ENCODE assay signal across 1 cellular context in genomic region chr9:129581505-129581904, GRCh38.
TF ChIP-seq lines count a peak whose summit lies in the region.

No MANE protein-coding gene starts in this region.

TF ChIP-seq in GM12878, 131 proteins besides CTCF, POLR2A, EP300 and RAD21:
- TF ChIP-seq MYC (IDR thresholded peaks at IDR 0.05; ENCODE audit: insufficient read depth, insufficient read length, insufficient replicate concordance, low read length, severe bottlenecking), result no peak
- no peak for TF ChIP-seq CREM (IDR thresholded peaks at IDR 0.05; ENCODE audit: low read depth)
- TF ChIP-seq E2F8 (IDR thresholded peaks at IDR 0.05; ENCODE audit: low read depth, partially characterized antibody), result no peak
- no peak for TF ChIP-seq ZNF622 (IDR thresholded peaks at IDR 0.05)
- TF ChIP-seq, protein P1, sequence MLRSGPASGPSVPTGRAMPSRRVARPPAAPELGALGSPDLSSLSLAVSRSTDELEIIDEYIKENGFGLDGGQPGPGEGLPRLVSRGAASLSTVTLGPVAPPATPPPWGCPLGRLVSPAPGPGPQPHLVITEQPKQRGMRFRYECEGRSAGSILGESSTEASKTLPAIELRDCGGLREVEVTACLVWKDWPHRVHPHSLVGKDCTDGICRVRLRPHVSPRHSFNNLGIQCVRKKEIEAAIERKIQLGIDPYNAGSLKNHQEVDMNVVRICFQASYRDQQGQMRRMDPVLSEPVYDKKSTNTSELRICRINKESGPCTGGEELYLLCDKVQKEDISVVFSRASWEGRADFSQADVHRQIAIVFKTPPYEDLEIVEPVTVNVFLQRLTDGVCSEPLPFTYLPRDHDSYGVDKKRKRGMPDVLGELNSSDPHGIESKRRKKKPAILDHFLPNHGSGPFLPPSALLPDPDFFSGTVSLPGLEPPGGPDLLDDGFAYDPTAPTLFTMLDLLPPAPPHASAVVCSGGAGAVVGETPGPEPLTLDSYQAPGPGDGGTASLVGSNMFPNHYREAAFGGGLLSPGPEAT (IDR thresholded peaks at IDR 0.05; ENCODE audit: low read depth), result no peak
- no peak for TF ChIP-seq ELK1 (IDR thresholded peaks at IDR 0.05; ENCODE audit: low read depth, low read length)
- TF ChIP-seq RFX5 (IDR thresholded peaks at IDR 0.05; ENCODE audit: low read depth, low read length), result no peak
- TF ChIP-seq SKIL (IDR thresholded peaks at IDR 0.05; ENCODE audit: low read depth, poor library complexity, severe bottlenecking), result no peak
- TF ChIP-seq GATAD2B (conservative IDR thresholded peaks at IDR 0.05; ENCODE audit: low read depth), result no peak
- TF ChIP-seq FOXK2 (IDR thresholded peaks at IDR 0.05), result no peak
- TF ChIP-seq, protein P2, sequence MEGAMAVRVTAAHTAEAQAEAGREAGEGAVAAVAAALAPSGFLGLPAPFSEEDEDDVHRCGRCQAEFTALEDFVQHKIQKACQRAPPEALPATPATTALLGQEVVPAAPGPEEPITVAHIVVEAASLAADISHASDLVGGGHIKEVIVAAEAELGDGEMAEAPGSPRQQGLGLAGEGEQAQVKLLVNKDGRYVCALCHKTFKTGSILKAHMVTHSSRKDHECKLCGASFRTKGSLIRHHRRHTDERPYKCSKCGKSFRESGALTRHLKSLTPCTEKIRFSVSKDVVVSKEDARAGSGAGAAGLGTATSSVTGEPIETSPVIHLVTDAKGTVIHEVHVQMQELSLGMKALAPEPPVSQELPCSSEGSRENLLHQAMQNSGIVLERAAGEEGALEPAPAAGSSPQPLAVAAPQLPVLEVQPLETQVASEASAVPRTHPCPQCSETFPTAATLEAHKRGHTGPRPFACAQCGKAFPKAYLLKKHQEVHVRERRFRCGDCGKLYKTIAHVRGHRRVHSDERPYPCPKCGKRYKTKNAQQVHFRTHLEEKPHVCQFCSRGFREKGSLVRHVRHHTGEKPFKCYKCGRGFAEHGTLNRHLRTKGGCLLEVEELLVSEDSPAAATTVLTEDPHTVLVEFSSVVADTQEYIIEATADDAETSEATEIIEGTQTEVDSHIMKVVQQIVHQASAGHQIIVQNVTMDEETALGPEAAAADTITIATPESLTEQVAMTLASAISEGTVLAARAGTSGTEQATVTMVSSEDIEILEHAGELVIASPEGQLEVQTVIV (IDR thresholded peaks at IDR 0.05; ENCODE audit: borderline replicate concordance, partially characterized antibody), result no peak
- TF ChIP-seq, protein P3, sequence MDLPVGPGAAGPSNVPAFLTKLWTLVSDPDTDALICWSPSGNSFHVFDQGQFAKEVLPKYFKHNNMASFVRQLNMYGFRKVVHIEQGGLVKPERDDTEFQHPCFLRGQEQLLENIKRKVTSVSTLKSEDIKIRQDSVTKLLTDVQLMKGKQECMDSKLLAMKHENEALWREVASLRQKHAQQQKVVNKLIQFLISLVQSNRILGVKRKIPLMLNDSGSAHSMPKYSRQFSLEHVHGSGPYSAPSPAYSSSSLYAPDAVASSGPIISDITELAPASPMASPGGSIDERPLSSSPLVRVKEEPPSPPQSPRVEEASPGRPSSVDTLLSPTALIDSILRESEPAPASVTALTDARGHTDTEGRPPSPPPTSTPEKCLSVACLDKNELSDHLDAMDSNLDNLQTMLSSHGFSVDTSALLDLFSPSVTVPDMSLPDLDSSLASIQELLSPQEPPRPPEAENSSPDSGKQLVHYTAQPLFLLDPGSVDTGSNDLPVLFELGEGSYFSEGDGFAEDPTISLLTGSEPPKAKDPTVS (IDR thresholded peaks at IDR 0.05; ENCODE audit: low read depth, low read length), result no peak
- no peak for TF ChIP-seq ZNF384 (IDR thresholded peaks at IDR 0.05; ENCODE audit: borderline replicate concordance, low read depth, low read length)
- TF ChIP-seq HDAC2 (IDR thresholded peaks at IDR 0.05), result no peak
- TF ChIP-seq, protein P4, sequence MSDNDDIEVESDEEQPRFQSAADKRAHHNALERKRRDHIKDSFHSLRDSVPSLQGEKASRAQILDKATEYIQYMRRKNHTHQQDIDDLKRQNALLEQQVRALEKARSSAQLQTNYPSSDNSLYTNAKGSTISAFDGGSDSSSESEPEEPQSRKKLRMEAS (IDR thresholded peaks at IDR 0.05; ENCODE audit: low read depth, low read length), result no peak
- no peak for TF ChIP-seq SMC3 (IDR thresholded peaks at IDR 0.05; ENCODE audit: borderline replicate concordance, low read length)
- TF ChIP-seq IRF4 (IDR thresholded peaks at IDR 0.05; ENCODE audit: low read depth, low read length), result no peak
- TF ChIP-seq, protein P5, sequence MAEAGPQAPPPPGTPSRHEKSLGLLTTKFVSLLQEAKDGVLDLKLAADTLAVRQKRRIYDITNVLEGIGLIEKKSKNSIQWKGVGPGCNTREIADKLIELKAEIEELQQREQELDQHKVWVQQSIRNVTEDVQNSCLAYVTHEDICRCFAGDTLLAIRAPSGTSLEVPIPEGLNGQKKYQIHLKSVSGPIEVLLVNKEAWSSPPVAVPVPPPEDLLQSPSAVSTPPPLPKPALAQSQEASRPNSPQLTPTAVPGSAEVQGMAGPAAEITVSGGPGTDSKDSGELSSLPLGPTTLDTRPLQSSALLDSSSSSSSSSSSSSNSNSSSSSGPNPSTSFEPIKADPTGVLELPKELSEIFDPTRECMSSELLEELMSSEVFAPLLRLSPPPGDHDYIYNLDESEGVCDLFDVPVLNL (IDR thresholded peaks at IDR 0.05; ENCODE audit: low read depth, low read length), result no peak
- no peak for TF ChIP-seq SIN3A (IDR thresholded peaks at IDR 0.05; ENCODE audit: low read depth, low read length)
